Comparison of ENCODE assay signal across 13 cellular contexts in the genomic region with DNA sequence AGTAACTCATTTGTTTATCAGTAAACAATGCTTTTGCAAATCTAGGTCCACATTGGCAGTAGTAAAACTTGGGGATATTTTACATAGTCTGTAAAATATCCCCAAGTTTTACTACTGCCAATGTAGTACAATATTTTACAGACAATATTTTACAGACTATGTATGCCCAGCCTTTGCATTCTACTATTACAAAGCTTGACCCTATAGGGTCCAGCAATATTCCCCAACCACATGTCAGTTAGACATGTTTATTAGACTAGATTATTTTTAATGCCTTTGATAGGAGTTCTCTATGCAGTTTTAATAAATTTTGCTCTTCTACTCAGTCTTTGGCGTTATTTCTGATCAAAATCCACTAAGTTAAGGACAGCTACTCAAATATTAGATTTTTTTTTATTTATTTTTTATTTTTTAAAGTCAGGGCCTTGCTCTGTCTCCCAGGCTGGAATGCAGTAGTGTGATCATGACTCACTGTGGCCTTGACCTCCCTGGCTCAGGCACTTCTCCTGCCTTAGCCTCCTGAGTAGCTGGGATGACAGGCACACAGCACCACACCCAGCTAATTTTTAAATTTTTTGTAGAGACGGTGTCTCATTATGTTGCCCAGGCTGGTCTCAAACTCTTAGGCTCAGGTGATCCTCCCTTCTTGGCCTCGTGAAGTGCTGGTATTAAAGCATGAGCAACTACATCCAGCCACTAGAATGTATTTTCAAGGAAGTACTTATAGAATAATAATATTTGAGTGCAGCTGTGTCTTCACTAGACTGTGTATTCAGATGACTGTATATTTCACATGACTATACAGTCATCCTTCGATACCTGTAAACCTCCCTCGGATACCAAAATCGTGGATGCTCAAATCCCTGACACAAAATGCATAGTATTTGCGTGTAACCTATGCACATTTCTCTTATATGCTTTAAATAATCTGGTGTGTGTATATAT. TPM values are rescaled to one million over a fixed set of nuclear protein-coding genes. Genes with fewer than 3 reads are reported as not detected.
A peak's percentile ranks its signal among the peaks of the same experiment; 100 is the strongest.
DNase-seq lines count a peak whose midpoint lies in the region; FAIRE-seq and TF ChIP-seq lines count a peak whose summit lies in the region.
"Had no signal": no experiment of that assay in that cellular context is flagged by ENCODE, and none has a peak within 500 bp of the region (broad histone marks: within the 10 kb centered on the region; RNA-seq: fewer than 3 reads in every experiment).

No MANE protein-coding gene starts in this region.

- WGBS in esophagus muscularis mucosa: 83% methylated on average over 7 of the region's 7 CpGs
- 94 to 96% methylated on average over 7 of the region's 7 CpGs for WGBS in thyroid gland, 2 donors

- H3K27ac ChIP-seq in ACC112 (ENCODE audit: low read depth, low read length) (peak overlapping the region; percentile 92), esophagus muscularis mucosa (replicated peaks in 1 of 4) (peak overlapping the region; percentile 53 to 71 (median 66)), muscle layer of duodenum (ENCODE audit: low read length) (peak overlapping the region; percentile 47), thyroid gland (peak overlapping the region in 1 of 3 donors; percentile 42)

- H3K36me3 ChIP-seq in ACC112 (ENCODE audit: insufficient read depth, low read length) (peaks cover 27% of the 10 kb centered on the region), esophagus muscularis mucosa (peaks cover 0 to 39% (median 19%) of the 10 kb centered on the region in 4 donors), muscle layer of duodenum (ENCODE audit: control insufficient read depth in 1 of 2, insufficient read depth in 2 of 2, low read length in 2 of 2) (peaks cover 21 to 26% of the 10 kb centered on the region in 2 donors), thyroid gland (peaks cover 7 to 12% of the 10 kb centered on the region in 2 donors)

- no peaks in the 10 kb centered on the region for H3K27me3 ChIP-seq in ACC112 (ENCODE audit: insufficient read depth, low read length)
- no peaks in the 10 kb centered on the region for H3K27me3 ChIP-seq in esophagus muscularis mucosa
- no peaks in the 10 kb centered on the region for H3K27me3 ChIP-seq in muscle layer of duodenum (ENCODE audit: low read depth, low read length)
- no peaks in the 10 kb centered on the region for H3K27me3 ChIP-seq in thyroid gland

- no peak for TF ChIP-seq EP300 in esophagus muscularis mucosa (IDR thresholded peaks at IDR 0.05)

- H3K27ac Mint-ChIP-seq in activated T-helper 2 cell treated with anti-CD3 and anti-CD28 coated beads, Interferon-gamma antibody, Interleukin-2, Interleukin-4, amounts not matched to agents 10 μg/mL and 5 μg/mL and 100 μg/mL, durations not matched to agents 14 hours and 24 hours and 36 hours: no peak overlapping the region
- H3K27ac Mint-ChIP-seq: B cell had no signal

- TF ChIP-seq CTCF in esophagus muscularis mucosa (IDR thresholded peaks at IDR 0.05): no peak
- no peak for TF ChIP-seq CTCF in thyroid gland (IDR thresholded peaks at IDR 0.05)

- no peak overlapping the region for H3K4me3 Mint-ChIP-seq in activated T-helper 2 cell treated with anti-CD3 and anti-CD28 coated beads, Interferon-gamma antibody, Interleukin-2, Interleukin-4, amounts not matched to agents 10 μg/mL and 5 μg/mL and 100 μg/mL, durations not matched to agents 14 hours and 24 hours and 36 hours (ENCODE audit: low read depth)
- H3K4me3 Mint-ChIP-seq: B cell had no signal

- H3K79me2 ChIP-seq in ACC112 (ENCODE audit: control insufficient read depth, insufficient read depth, low read length, unreplicated experiment): peaks cover 86% of the 10 kb centered on the region

- peaks cover 65% of the 10 kb centered on the region for H3K4me1 ChIP-seq in ACC112 (ENCODE audit: control insufficient read depth, insufficient read depth, low read length, unreplicated experiment)
- peaks cover 24 to 76% (median 67%) of the 10 kb centered on the region in 4 donors for H3K4me1 ChIP-seq in esophagus muscularis mucosa
- H3K4me1 ChIP-seq in muscle layer of duodenum (ENCODE audit: control insufficient read depth in 1 of 2, insufficient read depth in 2 of 2, low read length in 2 of 2): peaks cover 0 to 35% of the 10 kb centered on the region in 2 donors
- H3K4me1 ChIP-seq in thyroid gland: peaks cover 5 to 13% of the 10 kb centered on the region in 2 donors

- peaks cover 37% of the 10 kb centered on the region for H3K4me1 Mint-ChIP-seq in activated T-helper 2 cell treated with anti-CD3 and anti-CD28 coated beads, Interferon-gamma antibody, Interleukin-2, Interleukin-4, amounts not matched to agents 10 μg/mL and 5 μg/mL and 100 μg/mL, durations not matched to agents 14 hours and 24 hours and 36 hours (ENCODE audit: low read depth)

- no peak overlapping the region for H2AFZ ChIP-seq in ACC112 (ENCODE audit: low read length, unreplicated experiment)

- peaks cover 63% of the 10 kb centered on the region for H3K36me3 Mint-ChIP-seq in activated T-helper 2 cell treated with anti-CD3 and anti-CD28 coated beads, Interferon-gamma antibody, Interleukin-2, Interleukin-4, amounts not matched to agents 10 μg/mL and 5 μg/mL and 100 μg/mL, durations not matched to agents 14 hours and 24 hours and 36 hours (ENCODE audit: low read depth)

- FAIRE-seq in RCC 7860 (lab: Jason Lieb, UNC): peak; percentile 88
- no peak for FAIRE-seq in GM12892 (lab: Jason Lieb, UNC)
- FAIRE-seq: endometrium had no signal

- intact Hi-C loops in esophagus muscularis mucosa (cut with DNase I): no loop called here
- intact Hi-C loops in activated T-helper 2 cell treated with anti-CD3 and anti-CD28 coated beads, Interferon-gamma antibody, Interleukin-2, Interleukin-4, amounts not matched to agents 10 μg/mL and 5 μg/mL and 100 μg/mL, durations not matched to agents 14 hours and 24 hours and 36 hours (cut with micrococcal nuclease): no loop called here
- intact Hi-C loops in thyroid gland (cut with DNase I): no loop called here

- H3K4me3 ChIP-seq in ACC112 (ENCODE audit: low read depth, low read length) (0 out of 2 replicates have a peak overlapping the region, but pooled peaks have one; percentile 15), esophagus muscularis mucosa (no peak overlapping the region), muscle layer of duodenum (ENCODE audit: low read depth in 1 of 2, low read length in 2 of 2) (no peak overlapping the region), thyroid gland (replicated peaks in 1 of 3) (no peak overlapping the region)

- H3K9me3 Mint-ChIP-seq in activated T-helper 2 cell treated with anti-CD3 and anti-CD28 coated beads, Interferon-gamma antibody, Interleukin-2, Interleukin-4, amounts not matched to agents 10 μg/mL and 5 μg/mL and 100 μg/mL, durations not matched to agents 14 hours and 24 hours and 36 hours: no peaks in the 10 kb centered on the region

- TF ChIP-seq POLR2A in esophagus muscularis mucosa (IDR thresholded peaks at IDR 0.05; ENCODE audit: low read depth): no peak
- no peak for TF ChIP-seq POLR2A in thyroid gland (IDR thresholded peaks at IDR 0.05)
- TF ChIP-seq POLR2A in GM12892 (IDR thresholded peaks at IDR 0.05; ENCODE audit: low read depth, low read length): no peak

- H3K9me3 ChIP-seq in esophagus muscularis mucosa: no peaks in the 10 kb centered on the region
- no peaks in the 10 kb centered on the region for H3K9me3 ChIP-seq in muscle layer of duodenum (ENCODE audit: control insufficient read depth in 1 of 2, low read length in 2 of 2)
- H3K9me3 ChIP-seq in thyroid gland: no peaks in the 10 kb centered on the region

- no peaks in the 10 kb centered on the region for H3K27me3 Mint-ChIP-seq in activated T-helper 2 cell treated with anti-CD3 and anti-CD28 coated beads, Interferon-gamma antibody, Interleukin-2, Interleukin-4, amounts not matched to agents 10 μg/mL and 5 μg/mL and 100 μg/mL, durations not matched to agents 14 hours and 24 hours and 36 hours (ENCODE audit: low read depth)
- H3K27me3 Mint-ChIP-seq: B cell had no signal

- peak; percentile 68 for DNase-seq in RCC 7860 (ENCODE audit: low spot score)
- no peak for DNase-seq in esophagus muscularis mucosa (ENCODE audit: extremely low spot score)
- no peak for DNase-seq in activated effector memory CD4-positive, alpha-beta T cell treated with anti-CD3 and anti-CD28 coated beads, Interleukin-2, amount 50 U/mL, for 16 hours
- DNase-seq in activated T-helper 2 cell treated with anti-CD3 and anti-CD28 coated beads, Interferon-gamma antibody, Interleukin-2, Interleukin-4, amounts not matched to agents 10 μg/mL and 5 μg/mL and 100 μg/mL, durations not matched to agents 14 hours and 24 hours and 36 hours (ENCODE audit: low spot score): no peak
- no peak for DNase-seq in thyroid gland
- DNase-seq in GM12892 (ENCODE audit: insufficient read length): no peak
- DNase-seq: NCI-H1092, occipital lobe, SHP77 had no signal

RNA-seq across cellular contexts. Expression of a gene that starts 19.8 kb away (rescaled TPM):
- 10 to 100 TPM; 39.4 to 56.5 (median 49.2) TPM for total RNA-seq in esophagus muscularis mucosa
- total RNA-seq in activated T-helper 2 cell treated with anti-CD3 and anti-CD28 coated beads, Interferon-gamma antibody, Interleukin-2, Interleukin-4, amounts not matched to agents 10 μg/mL and 5 μg/mL and 100 μg/mL, durations not matched to agents 14 hours and 24 hours and 36 hours: 44.5 and 45.1 TPM in 2 replicates
- total RNA-seq in thyroid gland: 10 to 100 TPM; 37.2 to 52.1 (median 43.3) TPM
- 27.8 TPM for polyA plus RNA-seq in GM12892 (2012; ENCODE audit: missing spikeins)

RNA-seq across cellular contexts. Expression of a gene that starts 19.9 kb away (rescaled TPM):
- total RNA-seq in esophagus muscularis mucosa: 1 to 10 TPM; 4.9 to 6.2 (median 5.5) TPM
- total RNA-seq in activated T-helper 2 cell treated with anti-CD3 and anti-CD28 coated beads, Interferon-gamma antibody, Interleukin-2, Interleukin-4, amounts not matched to agents 10 μg/mL and 5 μg/mL and 100 μg/mL, durations not matched to agents 14 hours and 24 hours and 36 hours: 0.90 and 1.7 TPM in 2 replicates
- 10 to 100 TPM; 10.7 to 26.0 (median 20.5) TPM for total RNA-seq in thyroid gland
- 0.49 TPM for polyA plus RNA-seq in GM12892 (2012; ENCODE audit: missing spikeins)
